Comparison of ENCODE assay signal across 11 cellular contexts in genomic region chr5:173885481-173886010, GRCh38. TPM values are rescaled to one million over a fixed set of nuclear protein-coding genes. Genes with fewer than 3 reads are reported as not detected.
DNase-seq lines count a peak whose midpoint lies in the region; ATAC-seq and TF ChIP-seq lines count a peak whose summit lies in the region.
"Had no signal": no experiment of that assay in that cellular context is flagged by ENCODE, and none has a peak within 500 bp of the region (broad histone marks: within the 10 kb centered on the region; RNA-seq: fewer than 3 reads in every experiment).

No MANE protein-coding gene starts in this region.

- DNase-seq in CD1c-positive myeloid dendritic cell (ENCODE audit: extremely low spot score) (peak; percentile 81), HL-60 (ENCODE audit: low read depth in 1 of 2, low spot score in 1 of 2) (peak; percentile 60 to 73), memory B cell (ENCODE audit: low spot score in 2 of 2) (peak in 1 of 2 donors; percentile 28), DMS 273 treated with DMSO at 0.1 percent for 48 hours (lab: John Stamatoyannopoulos, UW) (no peak), NCI-H1436 (lab: John Stamatoyannopoulos, UW) (no peak), NCI-H510A (lab: John Stamatoyannopoulos, UW) (no peak), SHP77 (lab: John Stamatoyannopoulos, UW) (no peak)
- DNase-seq in activated CD4-positive, alpha-beta memory T cell treated with anti-CD3 and anti-CD28 coated beads, Interleukin-2, amount 10 ng/mL, durations not matched to agents 7 days and 5 days: no peak
- DNase-seq: amniotic stem cell, foreskin fibroblast, NCI-H2029 treated with DMSO at 0.1 percent for 48 hours had no signal

- H3K27ac ChIP-seq in HL-60 (replicated peaks): peak overlapping the region; percentile 33

- no peak for TF ChIP-seq CTCF in HL-60 (IDR thresholded peaks at IDR 0.05; ENCODE audit: insufficient read depth, low read length)

- peak overlapping the region; percentile 82 for H3K27ac Mint-ChIP-seq in activated CD4-positive, alpha-beta memory T cell treated with anti-CD3 and anti-CD28 coated beads, Interleukin-2, amount 10 ng/mL, durations not matched to agents 7 days and 5 days
- H3K27ac Mint-ChIP-seq in memory B cell: peak overlapping the region; percentile 49

- H3K27me3 ChIP-seq in HL-60 (ENCODE audit: insufficient read depth, poor library complexity, severe bottlenecking): no peaks in the 10 kb centered on the region

- peaks cover 38% of the 10 kb centered on the region for H3K36me3 Mint-ChIP-seq in activated CD4-positive, alpha-beta memory T cell treated with anti-CD3 and anti-CD28 coated beads, Interleukin-2, amount 10 ng/mL, durations not matched to agents 7 days and 5 days (ENCODE audit: low read depth)
- H3K36me3 Mint-ChIP-seq in memory B cell: peaks cover 3% of the 10 kb centered on the region

- peaks cover 14% of the 10 kb centered on the region for H3K9me3 Mint-ChIP-seq in activated CD4-positive, alpha-beta memory T cell treated with anti-CD3 and anti-CD28 coated beads, Interleukin-2, amount 10 ng/mL, durations not matched to agents 7 days and 5 days
- H3K9me3 Mint-ChIP-seq in memory B cell: peaks cover 2% of the 10 kb centered on the region

- H3K4me3 ChIP-seq in HL-60 (replicated peaks; ENCODE audit: insufficient read depth, low read length): no peak overlapping the region

- peaks cover 70% of the 10 kb centered on the region for H3K4me1 Mint-ChIP-seq in activated CD4-positive, alpha-beta memory T cell treated with anti-CD3 and anti-CD28 coated beads, Interleukin-2, amount 10 ng/mL, durations not matched to agents 7 days and 5 days
- peaks cover 41% of the 10 kb centered on the region for H3K4me1 Mint-ChIP-seq in memory B cell

- no peaks in the 10 kb centered on the region for H3K27me3 Mint-ChIP-seq in activated CD4-positive, alpha-beta memory T cell treated with anti-CD3 and anti-CD28 coated beads, Interleukin-2, amount 10 ng/mL, durations not matched to agents 7 days and 5 days
- H3K27me3 Mint-ChIP-seq in memory B cell: no peaks in the 10 kb centered on the region

- POLR2A ChIA-PET in activated CD4-positive, alpha-beta memory T cell treated with anti-CD3 and anti-CD28 coated beads, Interleukin-2, amount 10 ng/mL, durations not matched to agents 7 days and 5 days (lab: Charles Lee): interaction anchor here (1.0 to 3.0 kb wide), 10 partner anchors 23 to 902 kb away, joined by 3 to 19 read pairs (median 4); partner anchors contain the start of gene ATP6V0E1

- no peak for ATAC-seq in memory B cell (ENCODE audit: low read depth)

- CTCF ChIA-PET in activated CD4-positive, alpha-beta memory T cell treated with anti-CD3 and anti-CD28 coated beads, Interleukin-2, amount 10 ng/mL, durations not matched to agents 7 days and 5 days (lab: Charles Lee): interaction anchor here (1.0 to 2.4 kb wide), 5 partner anchors 11 to 270 kb away, joined by 3 to 17 read pairs (median 8); partner anchors contain the start of gene BOD1

- peak overlapping the region; percentile 1 for H3K4me3 Mint-ChIP-seq in activated CD4-positive, alpha-beta memory T cell treated with anti-CD3 and anti-CD28 coated beads, Interleukin-2, amount 10 ng/mL, durations not matched to agents 7 days and 5 days
- H3K4me3 Mint-ChIP-seq in memory B cell: peak overlapping the region; percentile 67

RNA-seq across cellular contexts. Expression of gene CPEB4, which starts 2.6 kb away (rescaled TPM):
- total RNA-seq in activated CD4-positive, alpha-beta memory T cell treated with anti-CD3 and anti-CD28 coated beads, Interleukin-2, amount 10 ng/mL, durations not matched to agents 7 days and 5 days: 10 to 100 TPM; 17.3 to 19.5 TPM

Comparison
In these comparisons a context has a peak if more than half of its experiments do, and no peak if none do; other contexts are left out.
1. DNase-seq: peak in CD1c-positive myeloid dendritic cell (single experiment) and HL-60 (2 of 2); none in activated CD4-positive, alpha-beta memory T cell treated with anti-CD3 and anti-CD28 coated beads, Interleukin-2, amount 10 ng/mL, durations not matched to agents 7 days and 5 days (single experiment), DMS 273 treated with DMSO at 0.1 percent for 48 hours (single experiment), NCI-H1436 (single experiment), NCI-H510A (single experiment) and SHP77 (0 of 2).